Comparison of ENCODE assay signal across 13 cellular contexts in genomic region chr14:37142835-37143499, GRCh38. TPM values are rescaled to one million over a fixed set of nuclear protein-coding genes. Genes with fewer than 3 reads are reported as not detected.
A peak's percentile ranks its signal among the peaks of the same experiment; 100 is the strongest.
DNase-seq lines count a peak whose midpoint lies in the region; ATAC-seq and TF ChIP-seq lines count a peak whose summit lies in the region.
"Had no signal": no experiment of that assay in that cellular context is flagged by ENCODE, and none has a peak within 500 bp of the region (broad histone marks: within the 10 kb centered on the region; RNA-seq: fewer than 3 reads in every experiment).

No MANE protein-coding gene starts in this region.

- TF ChIP-seq POLR2A in NB4 (IDR thresholded peaks at IDR 0.05; ENCODE audit: extremely low read depth, insufficient read length), result no peak

- in situ Hi-C loops in Caki2 (cut with HindIII; ENCODE audit: low pct_unique_long_range_greater_than_20kb, low sequenced_read_pairs) (no loop called here), brain microvascular endothelial cell (cut with HindIII; ENCODE audit: low pct_ligation_motif_present, low sequenced_read_pairs) (no loop called here)

- DNase-seq in Caki2 (ENCODE audit: low read depth) (peak; percentile 88), NB4 (ENCODE audit: low read depth) (peak; percentile 28), brain microvascular endothelial cell (peak; percentile 86), lung microvascular endothelial cell (ENCODE audit: low read depth in 2 of 2) (peak; percentile 35 to 64), COLO668 (lab: John Stamatoyannopoulos, UW; ENCODE audit: unreplicated experiment) (no peak)
- no peak for DNase-seq in activated T-cell treated with anti-CD3 and anti-CD28 coated beads, Interleukin-2, amount 50 U/mL, for 1 hour
- DNase-seq in effector CD8-positive, alpha-beta T cell (lab: John Stamatoyannopoulos, UW), result no peak
- DNase-seq: GOT3, NCI-H2171 treated with DMSO at 0.1 percent for 48 hours, nephron progenitor cell had no signal

- H3K4me3 ChIP-seq in NB4 (ENCODE audit: low read depth, low read length), result no peak overlapping the region
- H3K4me3 ChIP-seq in brain microvascular endothelial cell (ENCODE audit: low read depth, low read length), result no peak overlapping the region

- no peak for ATAC-seq in HG03135 (IDR thresholded peaks at IDR 0.05; ENCODE audit: unreplicated experiment)
- ATAC-seq: stimulated activated memory B cell treated with anti-CD40 and anti-IgM and Interleukin-4, amounts not matched to agents 10 μg/mL and 1 μg/mL and 100 μg/mL, for 72 hours had no signal

- TF ChIP-seq CTCF in NB4 (IDR thresholded peaks at IDR 0.05; ENCODE audit: low read depth, low read length) (no peak), brain microvascular endothelial cell (IDR thresholded peaks at IDR 0.05; ENCODE audit: low read depth, low read length, missing control alignments) (no peak)

- no peaks in the 10 kb centered on the region for H3K27me3 ChIP-seq in brain microvascular endothelial cell (replicated peaks)

- peak overlapping the region; percentile 11 for H3K27ac ChIP-seq in brain microvascular endothelial cell
- H3K27ac ChIP-seq: C4-2B had no signal

- no peaks in the 10 kb centered on the region for H3K36me3 ChIP-seq in brain microvascular endothelial cell (replicated peaks)

RNA-seq across cellular contexts. Expression of gene SLC25A21, which starts 29.4 kb away (rescaled TPM):
- total RNA-seq in Caki2 (2014; rRNA removed; shearing (Covaris generic); ENCODE audit: low replicate concordance), result 1.3 and 1.9 TPM in 2 replicates
- total RNA-seq in lung microvascular endothelial cell, result 0.20 and 0.87 TPM in 2 replicates

RNA-seq across cellular contexts. Expression of gene MIPOL1, which starts 54.8 kb away (rescaled TPM):
- total RNA-seq in Caki2 (2014; rRNA removed; shearing (Covaris generic); ENCODE audit: low replicate concordance), result 10.5 and 28.3 TPM in 2 replicates
- total RNA-seq in lung microvascular endothelial cell, result 6.1 and 6.9 TPM in 2 replicates

Comparison
In these comparisons a context has a peak if more than half of its experiments do, and no peak if none do; other contexts are left out.
1. DNase-seq: peak in Caki2 (single experiment), NB4 (single experiment), brain microvascular endothelial cell (single experiment) and lung microvascular endothelial cell (2 of 2); none in COLO668 (single experiment), activated T-cell treated with anti-CD3 and anti-CD28 coated beads, Interleukin-2, amount 50 U/mL, for 1 hour (single experiment) and effector CD8-positive, alpha-beta T cell (single experiment).